Comparison of ENCODE assay signal across 19 cellular contexts in genomic region chr11:35494966-35495365, GRCh38.
A peak's percentile ranks its signal among the peaks of the same experiment; 100 is the strongest.
DNase-seq lines count a peak whose midpoint lies in the region; ATAC-seq lines count a peak whose summit lies in the region.
"Had no signal": no experiment of that assay in that cellular context is flagged by ENCODE, and none has a peak within 500 bp of the region (broad histone marks: within the 10 kb centered on the region; RNA-seq: fewer than 3 reads in every experiment).

No MANE protein-coding gene starts in this region.

- H3K4me1 Mint-ChIP-seq in stimulated activated memory B cell treated with anti-CD40 and anti-IgM and Interleukin-4, amounts not matched to agents 10 μg/mL and 1 μg/mL and 100 μg/mL, for 72 hours, result no peaks in the 10 kb centered on the region
- H3K4me1 Mint-ChIP-seq: B cell had no signal

- H3K27ac Mint-ChIP-seq in stimulated activated memory B cell treated with anti-CD40 and anti-IgM and Interleukin-4, amounts not matched to agents 10 μg/mL and 1 μg/mL and 100 μg/mL, for 72 hours, result no peak overlapping the region
- H3K27ac Mint-ChIP-seq: B cell; CD4-positive, alpha-beta T cell; CD8-positive, alpha-beta T cell had no signal

- H3K36me3 Mint-ChIP-seq in stimulated activated memory B cell treated with anti-CD40 and anti-IgM and Interleukin-4, amounts not matched to agents 10 μg/mL and 1 μg/mL and 100 μg/mL, for 72 hours, result no peaks in the 10 kb centered on the region
- H3K36me3 Mint-ChIP-seq: CD8-positive, alpha-beta T cell had no signal

- H3K4me3 Mint-ChIP-seq in stimulated activated memory B cell treated with anti-CD40 and anti-IgM and Interleukin-4, amounts not matched to agents 10 μg/mL and 1 μg/mL and 100 μg/mL, for 72 hours, result no peak overlapping the region
- H3K4me3 Mint-ChIP-seq: B cell; CD4-positive, alpha-beta T cell; CD8-positive, alpha-beta T cell had no signal

- no peak for ATAC-seq in stimulated activated memory B cell treated with anti-CD40 and anti-IgM and Interleukin-4, amounts not matched to agents 10 μg/mL and 1 μg/mL and 100 μg/mL, for 72 hours
- ATAC-seq: CD8-positive, alpha-beta T cell; GM12878 had no signal

- H3K9me3 Mint-ChIP-seq in stimulated activated memory B cell treated with anti-CD40 and anti-IgM and Interleukin-4, amounts not matched to agents 10 μg/mL and 1 μg/mL and 100 μg/mL, for 72 hours, result no peaks in the 10 kb centered on the region
- H3K9me3 Mint-ChIP-seq: CD4-positive, alpha-beta T cell; CD8-positive, alpha-beta T cell had no signal

- DNase-seq in globus pallidus (ENCODE audit: low spot score) (peak; percentile 66), midbrain (lab: John Stamatoyannopoulos, UW) (peak; percentile 58), putamen (ENCODE audit: low spot score) (peak; percentile 62), cerebellar cortex (ENCODE audit: low spot score) (no peak)
- DNase-seq in activated CD4-positive, alpha-beta T cell treated with anti-CD3 and anti-CD28 coated beads for 1 hour, result no peak
- DNase-seq: 8988T; ACHN; CD4-positive, alpha-beta T cell; CD8-positive, alpha-beta T cell; DMS 273 treated with DMSO at 0.1 percent for 48 hours; DMS153; DMS53; DMS79; DND-41; EL; GDM1 had no signal

- peaks cover 12% of the 10 kb centered on the region for H3K27me3 Mint-ChIP-seq in stimulated activated memory B cell treated with anti-CD40 and anti-IgM and Interleukin-4, amounts not matched to agents 10 μg/mL and 1 μg/mL and 100 μg/mL, for 72 hours

Comparison
In these comparisons a context has a peak if more than half of its experiments do, and no peak if none do; other contexts are left out.
1. DNase-seq: peak in globus pallidus (single experiment), midbrain (single experiment) and putamen (single experiment); none in cerebellar cortex (single experiment) and activated CD4-positive, alpha-beta T cell treated with anti-CD3 and anti-CD28 coated beads for 1 hour (single experiment).